ENCODE assay signal across 21 cellular contexts in genomic region chr6:46452312-46452917, GRCh38. TPM values are rescaled to one million over a fixed set of nuclear protein-coding genes. Genes with fewer than 3 reads are reported as not detected.
A peak's percentile ranks its signal among the peaks of the same experiment; 100 is the strongest.
DNase-seq lines count a peak whose midpoint lies in the region; ATAC-seq and TF ChIP-seq lines count a peak whose summit lies in the region.
"Had no signal": no experiment of that assay in that cellular context is flagged by ENCODE, and none has a peak within 500 bp of the region (broad histone marks: within the 10 kb centered on the region; RNA-seq: fewer than 3 reads in every experiment).

No MANE protein-coding gene starts in this region.

- no peaks in the 10 kb centered on the region for H3K36me3 ChIP-seq in gastrocnemius medialis
- H3K36me3 ChIP-seq: BE2C, HAP-1, vagina had no signal

- H3K4me3 ChIP-seq in gastrocnemius medialis: no peak overlapping the region
- H3K4me3 ChIP-seq: HAP-1, heart right ventricle, mucosa of descending colon, psoas muscle, vagina had no signal

- TF ChIP-seq POLR2A in gastrocnemius medialis (IDR thresholded peaks at IDR 0.05): no peak

- H3K27ac ChIP-seq in gastrocnemius medialis: peak overlapping the region in 3 of 4 donors; percentile 5 to 55 (median 23)
- H3K27ac ChIP-seq in caudate nucleus (ENCODE audit: low read depth, low read length): no peak overlapping the region
- H3K27ac ChIP-seq: psoas muscle had no signal

- ATAC-seq in gastrocnemius medialis: peak in 1 of 2 donors; percentile 21
- ATAC-seq: activated T-cell treated with anti-CD3 and anti-CD28 coated beads, Interleukin-2, amount 50 U/mL, for 72 hours; left lobe of liver; mucosa of descending colon; psoas muscle had no signal

- peaks cover 0 to 3% (median 0%) of the 10 kb centered on the region in 3 donors for H3K9me3 ChIP-seq in gastrocnemius medialis
- H3K9me3 ChIP-seq: BE2C, HAP-1, mucosa of descending colon, vagina had no signal

- intact Hi-C loops in gastrocnemius medialis (cut with DNase I; ENCODE audit: low total_unique reads): no loop called here

- in situ Hi-C loops in gastrocnemius medialis (cut with MboI; ENCODE audit: low sequenced_read_pairs in 4 of 4): no loop called here

- H3K27me3 ChIP-seq in gastrocnemius medialis: no peaks in the 10 kb centered on the region
- H3K27me3 ChIP-seq: BE2C, heart right ventricle, vagina had no signal

- H3K4me1 ChIP-seq in gastrocnemius medialis: peaks cover 22 to 47% of the 10 kb centered on the region in 2 donors
- H3K4me1 ChIP-seq: BE2C, HAP-1 had no signal

- no peak for TF ChIP-seq CTCF in gastrocnemius medialis (IDR thresholded peaks at IDR 0.05 in 4 of 5, conservative IDR thresholded peaks at IDR 0.05 in 1 of 5)

- peak; percentile 60 for DNase-seq in NCI-H510A treated with DMSO at 0.1 percent for 48 hours (lab: John Stamatoyannopoulos, UW)
- DNase-seq in NCI-H510A (lab: John Stamatoyannopoulos, UW): no peak
- peak; percentile 6 for DNase-seq in NCI-H2029 (lab: John Stamatoyannopoulos, UW)
- DNase-seq in astrocyte of the hippocampus (ENCODE audit: low read depth, low spot score): peak; percentile 3
- DNase-seq in gastrocnemius medialis: no peak
- no peak for DNase-seq in NCI-H524 treated with DMSO at 0.1 percent for 48 hours (lab: John Stamatoyannopoulos, UW)
- DNase-seq in SIG-M5 treated with dmso at 0.1 percent for 504 hours (lab: John Stamatoyannopoulos, UW; ENCODE audit: unreplicated experiment): no peak
- DNase-seq in caudate nucleus (lab: John Stamatoyannopoulos, UW): no peak
- DNase-seq: activated CD4-positive, alpha-beta T cell treated with anti-CD3 and anti-CD28 coated beads for 1 hour; activated naive CD4-positive, alpha-beta T cell treated with anti-CD3 and anti-CD28 coated beads, Interleukin-2, amount 10 ng/mL, durations not matched to agents 7 days and 5 days; activated T-cell treated with anti-CD3 and anti-CD28 coated beads, Interleukin-2, amount 50 U/mL, for 72 hours; BE2C; endodermal cell; heart right ventricle; mucosa of descending colon; NCI-H226; psoas muscle; SW 1271 had no signal

RNA-seq across cellular contexts. Expression of gene RCAN2, which starts 38.8 kb away (rescaled TPM):
- 10 to 100 TPM; 26.2 to 88.8 (median 43.2) TPM for total RNA-seq in gastrocnemius medialis

Comparison
In these comparisons a context has a peak if more than half of its experiments do, and no peak if none do; other contexts are left out.
1. DNase-seq: peak in NCI-H510A treated with DMSO at 0.1 percent for 48 hours (single experiment), NCI-H2029 (single experiment) and astrocyte of the hippocampus (single experiment); none in NCI-H510A (single experiment), gastrocnemius medialis (0 of 2), NCI-H524 treated with DMSO at 0.1 percent for 48 hours (single experiment), SIG-M5 treated with dmso at 0.1 percent for 504 hours (single experiment) and caudate nucleus (0 of 61).